ENCODE assay signal across 29 cellular contexts in the genomic region with DNA sequence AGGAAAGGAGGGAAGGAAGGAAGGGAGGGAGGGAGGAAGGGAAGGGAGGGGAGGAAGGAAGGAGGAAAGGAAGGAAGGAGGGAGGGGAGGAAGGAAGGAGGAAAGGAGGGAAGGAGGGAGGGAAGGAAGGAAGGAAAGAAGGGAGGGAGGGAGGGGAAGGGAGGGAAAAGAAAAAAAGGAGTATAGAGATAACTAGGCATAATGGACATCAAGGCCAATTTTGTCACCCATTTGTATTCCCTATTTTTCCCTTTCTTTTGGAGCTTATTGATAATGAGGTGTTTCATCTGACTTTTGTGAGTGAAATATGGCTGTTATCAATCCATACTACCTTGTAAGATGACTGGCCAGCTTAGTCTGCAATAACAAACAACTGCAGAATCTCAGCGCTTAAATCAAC.
DNase-seq lines count a peak whose midpoint lies in the region; ATAC-seq, FAIRE-seq and TF ChIP-seq lines count a peak whose summit lies in the region.
"Had no signal": no experiment of that assay in that cellular context is flagged by ENCODE, and none has a peak within 500 bp of the region (broad histone marks: within the 10 kb centered on the region; RNA-seq: fewer than 3 reads in every experiment).

No MANE protein-coding gene starts in this region.

- H3K27me3 ChIP-seq in HepG2 (ENCODE audit: control insufficient read depth in 1 of 2, insufficient read depth in 2 of 2, low read length in 2 of 2) (no peaks in the 10 kb centered on the region), right lobe of liver (no peaks in the 10 kb centered on the region)
- H3K27me3 ChIP-seq: BE2C; BLaER1; BLaER1 treated with 17β-estradiol and CSF1 and Interleukin-3, amounts not matched to agents 10 nM and 100 nM had no signal

- no peak overlapping the region for H2AFZ ChIP-seq in HepG2 (ENCODE audit: low read length)

- no peak for TF ChIP-seq POLR2A in HepG2 (IDR thresholded peaks at IDR 0.05; ENCODE audit: insufficient read depth in 1 of 2, low read depth in 2 of 2, low read length in 2 of 2)
- no peak for TF ChIP-seq POLR2A in right lobe of liver (IDR thresholded peaks at IDR 0.05)

- H3K4me1 ChIP-seq in HepG2 (ENCODE audit: insufficient read depth, low read length) (no peaks in the 10 kb centered on the region), right lobe of liver (no peaks in the 10 kb centered on the region)
- H3K4me1 ChIP-seq: BLaER1; BLaER1 treated with 17β-estradiol and CSF1 and Interleukin-3, amounts not matched to agents 10 nM and 100 nM had no signal

- H3K4me3 ChIP-seq in HepG2 (replicated peaks in 1 of 3; ENCODE audit: insufficient read depth in 1 of 3, low read depth in 2 of 3, low read length in 3 of 3) (no peak overlapping the region), right lobe of liver (no peak overlapping the region)
- H3K4me3 ChIP-seq: A549; BLaER1; BLaER1 treated with 17β-estradiol and CSF1 and Interleukin-3, amounts not matched to agents 10 nM and 100 nM had no signal

- BruUV-seq in HepG2 (replicated peaks; lab: Mats Ljungman, UMichigan) = no TSS peak

- DNase-seq in HepG2 (ENCODE audit: low spot score) (no peak), right lobe of liver (no peak)
- DNase-seq: 8988T; ACHN; AML-193; BE2C; C1 segment of cervical spinal cord; Caco-2; Calu3; CD4-positive, alpha-beta memory T cell; CD4-positive, alpha-beta T cell; CD4-positive, CD25-positive, alpha-beta regulatory T cell; CD8-positive, alpha-beta memory T cell; CD8-positive, alpha-beta T cell; COR-L47; DMS 273 treated with DMSO at 0.1 percent for 48 hours; DMS153; DMS53; DMS79; DMS79 treated with DMSO at 0.1 percent for 48 hours; DND-41; EL had no signal

- H3K4me2 ChIP-seq in HepG2 (ENCODE audit: low read depth, low read length) = no peak overlapping the region
- H3K4me2 ChIP-seq: A549; BLaER1; BLaER1 treated with 17β-estradiol and CSF1 and Interleukin-3, amounts not matched to agents 10 nM and 100 nM had no signal

- H3K27ac ChIP-seq in HepG2 (ENCODE audit: extremely low read length, insufficient read depth, low read length) (no peak overlapping the region), right lobe of liver (no peak overlapping the region)
- H3K27ac ChIP-seq: 22Rv1; BLaER1; BLaER1 treated with 17β-estradiol and CSF1 and Interleukin-3, amounts not matched to agents 10 nM and 100 nM; C4-2B had no signal

- intact Hi-C loops in HepG2 (cut with micrococcal nuclease; ENCODE audit: unreplicated experiment) = no loop called here
- intact Hi-C loops in right lobe of liver (cut with DNase I) = no loop called here

- no peak overlapping the region for H3K9ac ChIP-seq in HepG2 (ENCODE audit: insufficient read depth, low read depth, low read length)
- H3K9ac ChIP-seq: BLaER1; BLaER1 treated with 17β-estradiol and CSF1 and Interleukin-3, amounts not matched to agents 10 nM and 100 nM had no signal

- FAIRE-seq in HepG2 (lab: Jason Lieb, UNC) = no peak
- FAIRE-seq: A204.1, A549, D721Med had no signal

- H4K20me1 ChIP-seq in HepG2 (ENCODE audit: insufficient read depth, low read length) = no peaks in the 10 kb centered on the region
- H4K20me1 ChIP-seq: BLaER1; BLaER1 treated with 17β-estradiol and CSF1 and Interleukin-3, amounts not matched to agents 10 nM and 100 nM had no signal

- H3K36me3 ChIP-seq in HepG2 (replicated peaks in 1 of 2; ENCODE audit: control insufficient read depth in 1 of 2, insufficient read depth in 2 of 2, low read length in 2 of 2) = no peaks in the 10 kb centered on the region
- no peaks in the 10 kb centered on the region for H3K36me3 ChIP-seq in right lobe of liver
- H3K36me3 ChIP-seq: BE2C; BLaER1; BLaER1 treated with 17β-estradiol and CSF1 and Interleukin-3, amounts not matched to agents 10 nM and 100 nM had no signal

- H3K79me2 ChIP-seq in HepG2 (ENCODE audit: insufficient read depth, low read length) = no peaks in the 10 kb centered on the region

- ATAC-seq in HepG2 = no peak
- no peak for ATAC-seq in right lobe of liver
- ATAC-seq: A549; CD8-positive, alpha-beta T cell had no signal

- WGBS in HepG2 (ENCODE audit: low lambda C conversion rate) = 54% methylated on average over 1 of the region's 1 CpG
- WGBS in right lobe of liver (ENCODE audit: insufficient coverage, low coverage, low lambda C conversion rate, missing lambda C conversion rate) = 38% methylated on average over 1 of the region's 1 CpG

- CTCF ChIA-PET in HepG2 (lab: Yijun Ruan, JAX; ENCODE audit: low intra/inter-chr PET ratio, low total read pairs) = no interaction called here

- TF ChIP-seq CTCF in HepG2 (CRISPR knock-in tag; IDR thresholded peaks at IDR 0.05) (no peak), right lobe of liver (IDR thresholded peaks at IDR 0.05) (no peak)

- in situ Hi-C loops in HepG2 (cut with HindIII; ENCODE audit: extremely low pct_ligation_motif_present, low pct_unique_long_range_greater_than_20kb) = no loop called here

- POLR2A ChIA-PET in HepG2 (lab: Yijun Ruan, JAX) = no interaction called here

- TF ChIP-seq EP300 in HepG2 (IDR thresholded peaks at IDR 0.05; ENCODE audit: low read depth in 2 of 2, low read length in 2 of 2) (no peak), HepG2 (CRISPR knock-in tag; IDR thresholded peaks at IDR 0.05; ENCODE audit: borderline replicate concordance) (no peak)

- peaks cover 16% of the 10 kb centered on the region for H3K9me3 ChIP-seq in HepG2 (ENCODE audit: low read length)
- no peaks in the 10 kb centered on the region for H3K9me3 ChIP-seq in right lobe of liver
- H3K9me3 ChIP-seq: BE2C, BLaER1, Caco-2 had no signal

- no peak for TF ChIP-seq RAD21 in HepG2 (CRISPR knock-in tag; IDR thresholded peaks at IDR 0.05)

TF ChIP-seq in HepG2, 621 proteins besides CTCF, POLR2A, EP300 and RAD21:
- TF ChIP-seq HNRNPK (IDR thresholded peaks at IDR 0.05; ENCODE audit: low read depth, low read length, poor library complexity, severe bottlenecking) (peak; percentile 97), ZNF550 (CRISPR knock-in tag; IDR thresholded peaks at IDR 0.05; ENCODE audit: borderline replicate concordance) (no peak), PCBP1 (IDR thresholded peaks at IDR 0.05; ENCODE audit: borderline replicate concordance, low read depth, low read length) (peak; percentile 96; the same call in 1 of the 2 replicates), PCBP2 (optimal IDR thresholded peaks at IDR 0.05; ENCODE audit: low read depth, low read length, poor library complexity, severe bottlenecking) (peak; percentile 90)
